Comparison of ENCODE assay signal across 1 cellular context in the genomic region with DNA sequence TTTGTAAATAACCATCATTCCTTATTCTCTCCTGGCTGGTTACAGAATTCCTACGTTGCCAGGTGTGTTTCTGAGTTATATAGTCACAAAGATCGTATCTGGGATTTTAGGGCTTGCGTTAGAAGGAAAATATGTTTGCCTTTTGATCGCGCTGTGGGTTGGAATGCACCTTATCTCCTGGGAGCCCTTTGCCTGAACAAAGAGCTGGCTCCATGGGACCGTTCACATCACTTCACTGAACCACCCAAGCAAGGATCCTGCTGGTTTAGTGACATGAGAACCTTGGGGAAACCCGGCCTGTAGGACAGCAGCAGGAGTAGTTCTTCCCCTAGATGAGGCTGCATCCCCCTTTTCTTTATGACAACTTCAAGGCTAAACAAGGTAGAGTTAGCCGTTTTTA.
A peak's percentile ranks its signal among the peaks of the same experiment; 100 is the strongest.
TF ChIP-seq lines count a peak whose summit lies in the region.

No MANE protein-coding gene starts in this region.

TF ChIP-seq in GM12878, 131 proteins besides CTCF, POLR2A, EP300 and RAD21 (continued from another document):
- TF ChIP-seq, protein P1, sequence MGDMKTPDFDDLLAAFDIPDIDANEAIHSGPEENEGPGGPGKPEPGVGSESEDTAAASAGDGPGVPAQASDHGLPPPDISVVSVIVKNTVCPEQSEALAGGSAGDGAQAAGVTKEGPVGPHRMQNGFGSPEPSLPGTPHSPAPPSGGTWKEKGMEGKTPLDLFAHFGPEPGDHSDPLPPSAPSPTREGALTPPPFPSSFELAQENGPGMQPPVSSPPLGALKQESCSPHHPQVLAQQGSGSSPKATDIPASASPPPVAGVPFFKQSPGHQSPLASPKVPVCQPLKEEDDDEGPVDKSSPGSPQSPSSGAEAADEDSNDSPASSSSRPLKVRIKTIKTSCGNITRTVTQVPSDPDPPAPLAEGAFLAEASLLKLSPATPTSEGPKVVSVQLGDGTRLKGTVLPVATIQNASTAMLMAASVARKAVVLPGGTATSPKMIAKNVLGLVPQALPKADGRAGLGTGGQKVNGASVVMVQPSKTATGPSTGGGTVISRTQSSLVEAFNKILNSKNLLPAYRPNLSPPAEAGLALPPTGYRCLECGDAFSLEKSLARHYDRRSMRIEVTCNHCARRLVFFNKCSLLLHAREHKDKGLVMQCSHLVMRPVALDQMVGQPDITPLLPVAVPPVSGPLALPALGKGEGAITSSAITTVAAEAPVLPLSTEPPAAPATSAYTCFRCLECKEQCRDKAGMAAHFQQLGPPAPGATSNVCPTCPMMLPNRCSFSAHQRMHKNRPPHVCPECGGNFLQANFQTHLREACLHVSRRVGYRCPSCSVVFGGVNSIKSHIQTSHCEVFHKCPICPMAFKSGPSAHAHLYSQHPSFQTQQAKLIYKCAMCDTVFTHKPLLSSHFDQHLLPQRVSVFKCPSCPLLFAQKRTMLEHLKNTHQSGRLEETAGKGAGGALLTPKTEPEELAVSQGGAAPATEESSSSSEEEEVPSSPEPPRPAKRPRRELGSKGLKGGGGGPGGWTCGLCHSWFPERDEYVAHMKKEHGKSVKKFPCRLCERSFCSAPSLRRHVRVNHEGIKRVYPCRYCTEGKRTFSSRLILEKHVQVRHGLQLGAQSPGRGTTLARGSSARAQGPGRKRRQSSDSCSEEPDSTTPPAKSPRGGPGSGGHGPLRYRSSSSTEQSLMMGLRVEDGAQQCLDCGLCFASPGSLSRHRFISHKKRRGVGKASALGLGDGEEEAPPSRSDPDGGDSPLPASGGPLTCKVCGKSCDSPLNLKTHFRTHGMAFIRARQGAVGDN (IDR thresholded peaks at IDR 0.05) = no peak
- no peak for TF ChIP-seq ZNF207 (IDR thresholded peaks at IDR 0.05; ENCODE audit: borderline replicate concordance)
- no peak for TF ChIP-seq YBX1 (IDR thresholded peaks at IDR 0.05)
- TF ChIP-seq ZNF622 (IDR thresholded peaks at IDR 0.05) = no peak
- peak; percentile 35; the same call in 1 of the 2 replicates for TF ChIP-seq RUNX3 (IDR thresholded peaks at IDR 0.05; ENCODE audit: low read length)
- TF ChIP-seq, protein P2, sequence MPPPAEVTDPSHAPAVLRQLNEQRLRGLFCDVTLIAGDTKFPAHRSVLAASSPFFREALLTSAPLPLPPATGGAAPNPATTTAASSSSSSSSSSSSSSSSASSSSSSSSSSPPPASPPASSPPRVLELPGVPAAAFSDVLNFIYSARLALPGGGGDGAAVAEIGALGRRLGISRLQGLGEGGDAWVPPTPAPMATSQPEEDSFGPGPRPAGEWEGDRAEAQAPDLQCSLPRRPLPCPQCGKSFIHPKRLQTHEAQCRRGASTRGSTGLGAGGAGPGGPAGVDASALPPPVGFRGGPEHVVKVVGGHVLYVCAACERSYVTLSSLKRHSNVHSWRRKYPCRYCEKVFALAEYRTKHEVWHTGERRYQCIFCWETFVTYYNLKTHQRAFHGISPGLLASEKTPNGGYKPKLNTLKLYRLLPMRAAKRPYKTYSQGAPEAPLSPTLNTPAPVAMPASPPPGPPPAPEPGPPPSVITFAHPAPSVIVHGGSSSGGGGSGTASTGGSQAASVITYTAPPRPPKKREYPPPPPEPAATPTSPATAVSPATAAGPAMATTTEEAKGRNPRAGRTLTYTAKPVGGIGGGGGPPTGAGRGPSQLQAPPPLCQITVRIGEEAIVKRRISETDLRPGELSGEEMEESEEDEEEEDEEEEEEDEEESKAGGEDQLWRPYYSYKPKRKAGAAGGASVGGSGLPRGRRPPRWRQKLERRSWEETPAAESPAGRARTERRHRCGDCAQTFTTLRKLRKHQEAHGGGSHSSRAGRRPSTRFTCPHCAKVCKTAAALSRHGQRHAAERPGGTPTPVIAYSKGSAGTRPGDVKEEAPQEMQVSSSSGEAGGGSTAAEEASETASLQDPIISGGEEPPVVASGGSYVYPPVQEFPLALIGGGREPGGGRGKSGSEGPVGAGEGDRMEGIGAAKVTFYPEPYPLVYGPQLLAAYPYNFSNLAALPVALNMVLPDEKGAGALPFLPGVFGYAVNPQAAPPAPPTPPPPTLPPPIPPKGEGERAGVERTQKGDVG (CRISPR knock-in tag; IDR thresholded peaks at IDR 0.05) = no peak
- no peak for TF ChIP-seq SRF (IDR thresholded peaks at IDR 0.05; ENCODE audit: low read depth in 2 of 2, low read length in 2 of 2)
- TF ChIP-seq, protein P3, sequence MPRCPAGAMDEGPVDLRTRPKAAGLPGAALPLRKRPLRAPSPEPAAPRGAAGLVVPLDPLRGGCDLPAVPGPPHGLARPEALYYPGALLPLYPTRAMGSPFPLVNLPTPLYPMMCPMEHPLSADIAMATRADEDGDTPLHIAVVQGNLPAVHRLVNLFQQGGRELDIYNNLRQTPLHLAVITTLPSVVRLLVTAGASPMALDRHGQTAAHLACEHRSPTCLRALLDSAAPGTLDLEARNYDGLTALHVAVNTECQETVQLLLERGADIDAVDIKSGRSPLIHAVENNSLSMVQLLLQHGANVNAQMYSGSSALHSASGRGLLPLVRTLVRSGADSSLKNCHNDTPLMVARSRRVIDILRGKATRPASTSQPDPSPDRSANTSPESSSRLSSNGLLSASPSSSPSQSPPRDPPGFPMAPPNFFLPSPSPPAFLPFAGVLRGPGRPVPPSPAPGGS (IDR thresholded peaks at IDR 0.05; ENCODE audit: borderline replicate concordance, insufficient read depth, low read depth, low read length, poor library complexity, severe bottlenecking) = peak; percentile 79
- TF ChIP-seq, protein P4, sequence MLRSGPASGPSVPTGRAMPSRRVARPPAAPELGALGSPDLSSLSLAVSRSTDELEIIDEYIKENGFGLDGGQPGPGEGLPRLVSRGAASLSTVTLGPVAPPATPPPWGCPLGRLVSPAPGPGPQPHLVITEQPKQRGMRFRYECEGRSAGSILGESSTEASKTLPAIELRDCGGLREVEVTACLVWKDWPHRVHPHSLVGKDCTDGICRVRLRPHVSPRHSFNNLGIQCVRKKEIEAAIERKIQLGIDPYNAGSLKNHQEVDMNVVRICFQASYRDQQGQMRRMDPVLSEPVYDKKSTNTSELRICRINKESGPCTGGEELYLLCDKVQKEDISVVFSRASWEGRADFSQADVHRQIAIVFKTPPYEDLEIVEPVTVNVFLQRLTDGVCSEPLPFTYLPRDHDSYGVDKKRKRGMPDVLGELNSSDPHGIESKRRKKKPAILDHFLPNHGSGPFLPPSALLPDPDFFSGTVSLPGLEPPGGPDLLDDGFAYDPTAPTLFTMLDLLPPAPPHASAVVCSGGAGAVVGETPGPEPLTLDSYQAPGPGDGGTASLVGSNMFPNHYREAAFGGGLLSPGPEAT (IDR thresholded peaks at IDR 0.05; ENCODE audit: low read depth) = no peak
- TF ChIP-seq FOXK2 (IDR thresholded peaks at IDR 0.05) = no peak
- no peak for TF ChIP-seq MTA3 (IDR thresholded peaks at IDR 0.05; ENCODE audit: borderline replicate concordance, low read length)
- no peak for TF ChIP-seq ZBED1 (IDR thresholded peaks at IDR 0.05; ENCODE audit: borderline replicate concordance)
- no peak for TF ChIP-seq HDAC2 (IDR thresholded peaks at IDR 0.05)
- TF ChIP-seq NRF1 (conservative IDR thresholded peaks at IDR 0.05; ENCODE audit: low read depth, low read length) = no peak
- TF ChIP-seq, protein P5, sequence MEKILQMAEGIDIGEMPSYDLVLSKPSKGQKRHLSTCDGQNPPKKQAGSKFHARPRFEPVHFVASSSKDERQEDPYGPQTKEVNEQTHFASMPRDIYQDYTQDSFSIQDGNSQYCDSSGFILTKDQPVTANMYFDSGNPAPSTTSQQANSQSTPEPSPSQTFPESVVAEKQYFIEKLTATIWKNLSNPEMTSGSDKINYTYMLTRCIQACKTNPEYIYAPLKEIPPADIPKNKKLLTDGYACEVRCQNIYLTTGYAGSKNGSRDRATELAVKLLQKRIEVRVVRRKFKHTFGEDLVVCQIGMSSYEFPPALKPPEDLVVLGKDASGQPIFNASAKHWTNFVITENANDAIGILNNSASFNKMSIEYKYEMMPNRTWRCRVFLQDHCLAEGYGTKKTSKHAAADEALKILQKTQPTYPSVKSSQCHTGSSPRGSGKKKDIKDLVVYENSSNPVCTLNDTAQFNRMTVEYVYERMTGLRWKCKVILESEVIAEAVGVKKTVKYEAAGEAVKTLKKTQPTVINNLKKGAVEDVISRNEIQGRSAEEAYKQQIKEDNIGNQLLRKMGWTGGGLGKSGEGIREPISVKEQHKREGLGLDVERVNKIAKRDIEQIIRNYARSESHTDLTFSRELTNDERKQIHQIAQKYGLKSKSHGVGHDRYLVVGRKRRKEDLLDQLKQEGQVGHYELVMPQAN (conservative IDR thresholded peaks at IDR 0.05) = no peak
